ENCODE assay signal across 10 cellular contexts in genomic region chr1:22874785-22875184, GRCh38.
"Had no signal": no experiment of that assay in that cellular context is flagged by ENCODE, and none has a peak within 500 bp of the region (broad histone marks: within the 10 kb centered on the region; RNA-seq: fewer than 3 reads in every experiment).

No MANE protein-coding gene starts in this region.

- H3K27ac ChIP-seq: GM23248, HL-60 had no signal

- H3K9me3 Mint-ChIP-seq: H9, HFFc6, IgD-negative memory B cell had no signal

- H3K27ac Mint-ChIP-seq: HFFc6, IgD-negative memory B cell had no signal

- H3K36me3 Mint-ChIP-seq: IgD-negative memory B cell had no signal

- H3K4me3 Mint-ChIP-seq: H9, HFFc6, IgD-negative memory B cell had no signal

- H3K4me1 Mint-ChIP-seq: IgD-negative memory B cell had no signal

- DNase-seq: GM23248, GOT3, H9, HCEC 1CT, HFFc6, KG1 had no signal

- H2AFZ ChIP-seq: GM23248 had no signal

- ATAC-seq: HepG2 had no signal

- FAIRE-seq: H54, HepG2 had no signal

- H3K4me3 ChIP-seq: GM23248 had no signal

- H3K9ac ChIP-seq: GM23248 had no signal
